Comparison of ENCODE assay signal across 12 cellular contexts in the genomic region with DNA sequence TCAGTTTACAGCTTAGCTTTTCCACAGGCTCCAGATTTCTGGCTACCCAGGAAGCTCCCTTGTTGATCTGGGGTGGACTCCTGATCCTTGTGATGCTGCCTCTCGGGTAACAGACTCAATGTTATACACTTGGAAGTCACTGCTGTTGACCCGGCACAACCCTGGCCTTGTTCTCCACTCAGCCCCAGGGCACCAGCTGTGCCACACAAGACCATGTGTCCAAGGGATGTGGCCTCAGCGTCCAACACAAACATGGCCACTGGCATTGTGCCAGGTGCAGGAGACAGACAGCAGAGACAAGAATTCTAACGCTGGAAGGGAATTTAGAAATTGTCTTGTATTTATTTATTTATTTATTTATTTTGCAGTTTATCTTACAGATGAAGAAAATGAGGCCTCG. TPM values are rescaled to one million over a fixed set of nuclear protein-coding genes. Genes with fewer than 3 reads are reported as not detected.
DNase-seq lines count a peak whose midpoint lies in the region; ATAC-seq and TF ChIP-seq lines count a peak whose summit lies in the region.
"Had no signal": no experiment of that assay in that cellular context is flagged by ENCODE, and none has a peak within 500 bp of the region (broad histone marks: within the 10 kb centered on the region; RNA-seq: fewer than 3 reads in every experiment).

No MANE protein-coding gene starts in this region.

- no peaks in the 10 kb centered on the region for H3K27me3 Mint-ChIP-seq in HFFc6 (ENCODE audit: insufficient read depth)

- no peak for TF ChIP-seq POLR2A in esophagus squamous epithelium (IDR thresholded peaks at IDR 0.05)

- H3K9me3 Mint-ChIP-seq in HFFc6 = no peaks in the 10 kb centered on the region

- H3K27ac Mint-ChIP-seq in HFFc6 = no peak overlapping the region

- WGBS in esophagus squamous epithelium, 2 donors = 59 to 70% methylated on average over 4 to 5 of the region's 5 CpGs

- H3K4me3 Mint-ChIP-seq in HFFc6 = no peak overlapping the region

- intact Hi-C loops in esophagus squamous epithelium (cut with DNase I) = no loop called here

- H3K4me1 ChIP-seq in RWPE2 (ENCODE audit: insufficient read depth, poor library complexity, severe bottlenecking) (peaks cover 41% of the 10 kb centered on the region), esophagus squamous epithelium (peaks cover 15 to 67% (median 19%) of the 10 kb centered on the region in 3 donors)
- H3K4me1 ChIP-seq: BLaER1, lower lobe of right lung, tibial nerve had no signal

- H3K9me3 ChIP-seq in RWPE2 (ENCODE audit: severe bottlenecking) (no peaks in the 10 kb centered on the region), esophagus squamous epithelium (no peaks in the 10 kb centered on the region)
- H3K9me3 ChIP-seq: BLaER1, lower lobe of right lung, tibial nerve had no signal

- TF ChIP-seq CTCF in RWPE2 (IDR thresholded peaks at IDR 0.05; ENCODE audit: poor library complexity, severe bottlenecking) = no peak
- no peak for TF ChIP-seq CTCF in esophagus squamous epithelium (IDR thresholded peaks at IDR 0.05)
- no peak for TF ChIP-seq CTCF in HFFc6 (IDR thresholded peaks at IDR 0.05)

- H3K36me3 ChIP-seq in RWPE2 (ENCODE audit: low read depth) (no peaks in the 10 kb centered on the region), esophagus squamous epithelium (no peaks in the 10 kb centered on the region)
- H3K36me3 ChIP-seq: BLaER1, lower lobe of right lung, tibial nerve had no signal

- no peaks in the 10 kb centered on the region for H3K36me3 Mint-ChIP-seq in HFFc6 (ENCODE audit: low read depth)

- H3K27me3 ChIP-seq in RWPE2 (ENCODE audit: insufficient read depth, poor library complexity, severe bottlenecking) = no peaks in the 10 kb centered on the region
- no peaks in the 10 kb centered on the region for H3K27me3 ChIP-seq in esophagus squamous epithelium
- H3K27me3 ChIP-seq: BLaER1, tibial nerve had no signal

- no peak for ATAC-seq in RWPE2 (ENCODE audit: low read depth)
- no peak for ATAC-seq in esophagus mucosa
- ATAC-seq in activated CD4-positive, CD25-positive, alpha-beta regulatory T cell treated with anti-CD3 and anti-CD28 coated beads, Interleukin-2, amount 50 U/mL, for 24 hours = no peak
- ATAC-seq: lower lobe of right lung had no signal

- H3K4me3 ChIP-seq in RWPE2 (ENCODE audit: severe bottlenecking) = no peak overlapping the region
- no peak overlapping the region for H3K4me3 ChIP-seq in esophagus squamous epithelium
- H3K4me3 ChIP-seq: BLaER1, lower lobe of right lung, tibial nerve had no signal

- H3K27ac ChIP-seq in RWPE2 (ENCODE audit: poor library complexity, severe bottlenecking) (peak overlapping the region; percentile 99), esophagus squamous epithelium (peak overlapping the region; percentile 21 to 74 (median 44))
- H3K27ac ChIP-seq: BLaER1, lower lobe of right lung, tibial nerve had no signal

- peaks cover 29% of the 10 kb centered on the region for H3K4me1 Mint-ChIP-seq in HFFc6 (ENCODE audit: low read depth)

- peak; percentile 32 for DNase-seq in DMS53 treated with DMSO at 0.1 percent for 48 hours (lab: John Stamatoyannopoulos, UW; ENCODE audit: unreplicated experiment)
- no peak for DNase-seq in RWPE2 (ENCODE audit: low spot score)
- DNase-seq in esophagus squamous epithelium (lab: John Stamatoyannopoulos, UW) = no peak
- peak in 53 of 56 donors; percentile 9 to 85 (median 61) for DNase-seq in nucleus accumbens (lab: John Stamatoyannopoulos, UW)
- DNase-seq in cerebellum (ENCODE audit: low spot score) = no peak
- no peak for DNase-seq in HFFc6
- DNase-seq: effector CD8-positive, alpha-beta T cell; lower lobe of right lung had no signal

RNA-seq across cellular contexts. Expression of gene PPP4R1, which starts 39.0 kb away (rescaled TPM):
- total RNA-seq in esophagus squamous epithelium = 100 to 1,000 TPM; 129 to 233 (median 186) TPM
- 164 TPM for total RNA-seq in esophagus mucosa
- total RNA-seq in cerebellum = 147 TPM
- total RNA-seq in HFFc6 (2021; fragmentation: NEBNext Ultra II Directional; extraction: Animal tissue kit (Norgen Biotek cat#: 25700)) = 100 to 1,000 TPM in 4 of 6 experiments, 10 to 100 TPM in 2; 83.0 to 107 (median 103) TPM

RNA-seq across cellular contexts. Expression of gene RAB31, which starts 54.7 kb away (rescaled TPM):
- 10 to 100 TPM; 17.4 to 76.0 (median 45.0) TPM for total RNA-seq in esophagus squamous epithelium
- 50.0 TPM for total RNA-seq in esophagus mucosa
- total RNA-seq in cerebellum = 20.3 TPM
- total RNA-seq in HFFc6 (2021; fragmentation: NEBNext Ultra II Directional; extraction: Animal tissue kit (Norgen Biotek cat#: 25700)) = 10 to 100 TPM; 29.4 to 47.5 (median 43.5) TPM

Comparison
In these comparisons a context has a peak if more than half of its experiments do, and no peak if none do; other contexts are left out.
1. DNase-seq: peak in DMS53 treated with DMSO at 0.1 percent for 48 hours (single experiment) and nucleus accumbens (53 of 56); none in RWPE2 (single experiment), esophagus squamous epithelium (single experiment), cerebellum (single experiment) and HFFc6 (single experiment).